1 cellular context compared by ENCODE assay signal in genomic region chr3:172520332-172520831, GRCh38.
TF ChIP-seq lines count a peak whose summit lies in the region.

No MANE protein-coding gene starts in this region.

TF ChIP-seq in GM23338, 12 proteins besides CTCF, POLR2A, EP300 and RAD21 (continued from another document):
- TF ChIP-seq ZNF462 (CRISPR knock-in tag; IDR thresholded peaks at IDR 0.05) (no peak), POLR2AphosphoS5 (IDR thresholded peaks at IDR 0.05; ENCODE audit: low read depth) (no peak), JUNB (IDR thresholded peaks at IDR 0.05; ENCODE audit: unreplicated experiment) (no peak), NANOG (IDR thresholded peaks at IDR 0.05; ENCODE audit: borderline replicate concordance) (no peak), ZNF114 (CRISPR knock-in tag; IDR thresholded peaks at IDR 0.05) (no peak)
